17 cellular contexts compared by ENCODE assay signal in genomic region chr3:54882114-54882833, GRCh38. TPM values are rescaled to one million over a fixed set of nuclear protein-coding genes. Genes with fewer than 3 reads are reported as not detected.
DNase-seq lines count a peak whose midpoint lies in the region; ATAC-seq and TF ChIP-seq lines count a peak whose summit lies in the region.
"Had no signal": no experiment of that assay in that cellular context is flagged by ENCODE, and none has a peak within 500 bp of the region (broad histone marks: within the 10 kb centered on the region; RNA-seq: fewer than 3 reads in every experiment).

No MANE protein-coding gene starts in this region.

- no peaks in the 10 kb centered on the region for H3K4me1 Mint-ChIP-seq in CD4-positive, alpha-beta memory T cell
- H3K4me1 Mint-ChIP-seq: IgD-negative memory B cell had no signal

- POLR2A ChIA-PET in AG04450 (lab: Yijun Ruan, JAX): interaction anchor here (1.2 kb wide), 1 partner anchor 9 kb away, joined by 8 read pairs; no protein-coding TSS in a partner anchor
- POLR2A ChIA-PET in Panc1 (lab: Charles Lee): no interaction called here
- POLR2A ChIA-PET in CD4-positive, alpha-beta memory T cell (lab: Charles Lee; ENCODE audit: partially characterized antibody): no interaction called here

- H3K36me3 ChIP-seq in Panc1 (ENCODE audit: control insufficient read depth, insufficient read depth, low read length): no peaks in the 10 kb centered on the region
- H3K36me3 ChIP-seq in mesodermal cell (ENCODE audit: control insufficient read depth, insufficient read depth, low read length): no peaks in the 10 kb centered on the region
- H3K36me3 ChIP-seq in CD4-positive, alpha-beta memory T cell (ENCODE audit: insufficient read depth, low read length): no peaks in the 10 kb centered on the region
- H3K36me3 ChIP-seq: BE2C, uterus had no signal

- CTCF ChIA-PET in AG04450 (lab: Charles Lee) (interaction anchor here (1.0 to 1.5 kb wide), 2 partner anchors 9 to 841 kb away, joined by 3 read pairs; no protein-coding TSS in a partner anchor), Panc1 (lab: Charles Lee) (no interaction called here)
- CTCF ChIA-PET in CD4-positive, alpha-beta memory T cell (lab: Charles Lee; ENCODE audit: partially characterized antibody): no interaction called here

- intact Hi-C loops in Panc1 (cut with micrococcal nuclease; ENCODE audit: unreplicated experiment): no loop called here
- intact Hi-C loops in CD4-positive, alpha-beta memory T cell (cut with micrococcal nuclease): no loop called here

- H3K4me1 ChIP-seq in Panc1 (ENCODE audit: control insufficient read depth, insufficient read depth, low read length) (no peaks in the 10 kb centered on the region), mesodermal cell (ENCODE audit: control insufficient read depth, insufficient read depth, low read length, poor library complexity, severe bottlenecking) (peaks cover 23% of the 10 kb centered on the region)
- H3K4me1 ChIP-seq in CD4-positive, alpha-beta memory T cell (ENCODE audit: insufficient read depth, low read length): no peaks in the 10 kb centered on the region
- H3K4me1 ChIP-seq: BE2C, uterus had no signal

- H3K9me3 Mint-ChIP-seq in CD4-positive, alpha-beta memory T cell: peaks cover 0 to 5% (median 3%) of the 10 kb centered on the region in 8 donors

- H3K27me3 ChIP-seq in AG04450 (ENCODE audit: control insufficient read depth, insufficient read depth, low read length) (no peaks in the 10 kb centered on the region), Panc1 (ENCODE audit: control insufficient read depth, insufficient read depth, low read length) (no peaks in the 10 kb centered on the region)
- H3K27me3 ChIP-seq in CD4-positive, alpha-beta memory T cell (ENCODE audit: insufficient read depth, low read length): no peaks in the 10 kb centered on the region
- H3K27me3 ChIP-seq: BE2C, uterus had no signal

- peak; percentile 73 for DNase-seq in AG04450 (ENCODE audit: low read depth, low spot score)
- DNase-seq in Panc1 (ENCODE audit: low read depth, low spot score): no peak
- DNase-seq in HUDEP-2 (lab: John Stamatoyannopoulos, UW; ENCODE audit: unreplicated experiment in 76 of 76): no peak
- no peak for DNase-seq in retina
- DNase-seq in CD4-positive, alpha-beta memory T cell: no peak
- DNase-seq in stimulated activated CD4-positive, alpha-beta T cell treated with anti-CD3 and anti-CD28 coated beads, Interleukin-2, amount 100 ng/mL, for 24 hours: no peak
- DNase-seq: activated CD8-positive, alpha-beta T cell treated with anti-CD3 and anti-CD28 coated beads, Interleukin-2, amount 10 ng/mL, durations not matched to agents 7 days and 5 days; amygdala; BE2C; glutamatergic neuron; NCI-H2227 treated with DMSO at 0.1 percent for 48 hours; uterus had no signal

- no TSS peak for BruUV-seq in Panc1 (replicated peaks; lab: Mats Ljungman, UMichigan)

- WGBS in mesodermal cell (ENCODE audit: insufficient coverage in 2 of 2), 2 experiments: 50 to 100% methylated on average over 1 to 2 of the region's 3 CpGs

- TF ChIP-seq CTCF in AG04450 (IDR thresholded peaks at IDR 0.05; ENCODE audit: low read depth, low read length) (no peak), Panc1 (IDR thresholded peaks at IDR 0.05) (no peak)

- H3K4me3 Mint-ChIP-seq in CD4-positive, alpha-beta memory T cell: no peak overlapping the region
- H3K4me3 Mint-ChIP-seq: activated CD8-positive, alpha-beta T cell treated with anti-CD3 and anti-CD28 coated beads, Interleukin-2, amount 10 ng/mL, durations not matched to agents 7 days and 5 days; IgD-negative memory B cell; nephron had no signal

- peak overlapping the region; percentile 13 for H3K27ac ChIP-seq in AG04450 (ENCODE audit: low read depth, low read length)
- peak overlapping the region; percentile 23; the same call in 1 of the 2 replicates for H3K27ac ChIP-seq in Panc1 (ENCODE audit: low read length)
- peak overlapping the region; percentile 36 for H3K27ac ChIP-seq in mesodermal cell (ENCODE audit: low read depth, low read length, severe bottlenecking)
- no peak overlapping the region for H3K27ac ChIP-seq in CD4-positive, alpha-beta memory T cell (ENCODE audit: low read depth, low read length)
- H3K27ac ChIP-seq: SK-N-MC had no signal

- no peaks in the 10 kb centered on the region for H3K36me3 Mint-ChIP-seq in CD4-positive, alpha-beta memory T cell

- in situ Hi-C loops in Panc1 (cut with HindIII; ENCODE audit: low pct_unique_long_range_greater_than_20kb, low sequenced_read_pairs): no loop called here

- H3K27me3 Mint-ChIP-seq in CD4-positive, alpha-beta memory T cell: peaks cover 0 to 1% of the 10 kb centered on the region in 2 donors

- H3K27ac Mint-ChIP-seq in CD4-positive, alpha-beta memory T cell: no peak overlapping the region
- H3K27ac Mint-ChIP-seq: activated CD8-positive, alpha-beta T cell treated with anti-CD3 and anti-CD28 coated beads, Interleukin-2, amount 10 ng/mL, durations not matched to agents 7 days and 5 days; IgD-negative memory B cell had no signal

- H3K4me3 ChIP-seq in AG04450 (ENCODE audit: low read depth, low read length) (no peak overlapping the region), Panc1 (ENCODE audit: low read depth in 2 of 2, low read length in 2 of 2) (no peak overlapping the region), mesodermal cell (ENCODE audit: extremely low read depth, insufficient read depth, low read length, poor library complexity, severe bottlenecking) (no peak overlapping the region)
- H3K4me3 ChIP-seq in CD4-positive, alpha-beta memory T cell (ENCODE audit: low read length in 2 of 2): no peak overlapping the region
- H3K4me3 ChIP-seq: SK-N-MC, uterus had no signal

- H3K9me3 ChIP-seq in AG04450 (ENCODE audit: control insufficient read depth, insufficient read depth, low read length) (no peaks in the 10 kb centered on the region), Panc1 (ENCODE audit: control insufficient read depth, insufficient read depth, low read depth, low read length) (no peaks in the 10 kb centered on the region), mesodermal cell (ENCODE audit: control insufficient read depth, low read length) (no peaks in the 10 kb centered on the region)
- H3K9me3 ChIP-seq in CD4-positive, alpha-beta memory T cell (ENCODE audit: control insufficient read depth in 1 of 2, low read length in 2 of 2): no peaks in the 10 kb centered on the region
- H3K9me3 ChIP-seq: BE2C, uterus had no signal

- ATAC-seq in Panc1: peak; percentile 38; the same call in 1 of the 2 replicates
- peak; percentile 81 for ATAC-seq in esophagus mucosa
- ATAC-seq: activated CD8-positive, alpha-beta T cell treated with anti-CD3 and anti-CD28 coated beads, Interleukin-2, amount 10 ng/mL, durations not matched to agents 7 days and 5 days had no signal

RNA-seq across cellular contexts. Expression of gene LRTM1, which starts 45.6 kb away (rescaled TPM):
- polyA plus RNA-seq in AG04450 (2011; rRNA removed): not detected in 2 replicates
- not detected in 2 replicates for polyA minus RNA-seq in AG04450 (2011; rRNA and poly(A)+ RNA removed)
- total RNA-seq in Panc1 (2021; ENCODE audit: unreplicated experiment): not detected
- polyA plus RNA-seq in Panc1 (2012; ENCODE audit: insufficient read length): not detected
- total RNA-seq in esophagus mucosa: not detected
- not detected for polyA plus RNA-seq in mesodermal cell (2013, experiment 1 of 2)
- polyA plus RNA-seq in mesodermal cell (2013, experiment 2 of 2): not detected
- not detected for total RNA-seq in CD4-positive, alpha-beta memory T cell
- polyA plus RNA-seq in CD4-positive, alpha-beta memory T cell: not detected
- total RNA-seq: activated CD8-positive, alpha-beta T cell treated with anti-CD3 and anti-CD28 coated beads, Interleukin-2, amount 10 ng/mL, durations not matched to agents 7 days and 5 days; uterus had no signal
- polyA plus RNA-seq: IgD-negative memory B cell had no signal
